Comparison of ENCODE assay signal across 9 cellular contexts in genomic region chr3:129975332-129976090, GRCh38. TPM values are rescaled to one million over a fixed set of nuclear protein-coding genes. Genes with fewer than 3 reads are reported as not detected.
A peak's percentile ranks its signal among the peaks of the same experiment; 100 is the strongest.
DNase-seq lines count a peak whose midpoint lies in the region; ATAC-seq and TF ChIP-seq lines count a peak whose summit lies in the region.
"Had no signal": no experiment of that assay in that cellular context is flagged by ENCODE, and none has a peak within 500 bp of the region (broad histone marks: within the 10 kb centered on the region; RNA-seq: fewer than 3 reads in every experiment).

No MANE protein-coding gene starts in this region.

- H3K4me1 Mint-ChIP-seq in mesothelial cell of epicardium = peaks cover 14% of the 10 kb centered on the region

- peak overlapping the region in 1 of 2 donors; percentile 39 for H3K4me3 ChIP-seq in right atrium auricular region
- no peak overlapping the region for H3K4me3 ChIP-seq in mammary epithelial cell (replicated peaks in 1 of 3; ENCODE audit: insufficient read depth in 1 of 3, low read depth in 2 of 3, low read length in 3 of 3)
- peak overlapping the region; percentile 20 to 31 for H3K4me3 ChIP-seq in vagina

- in situ Hi-C loops in mammary epithelial cell (cut with MboI; ENCODE audit: low sequenced_read_pairs in 2 of 2) = no loop called here

- H3K27ac ChIP-seq in right atrium auricular region = no peak overlapping the region
- H3K27ac ChIP-seq in mammary epithelial cell (ENCODE audit: insufficient read depth, low read depth, low read length) = no peak overlapping the region
- H3K27ac ChIP-seq in vagina = no peak overlapping the region

- DNase-seq in Right ventricle myocardium inferior (ENCODE audit: missing footprints) (peak; percentile 70), right atrium auricular region (ENCODE audit: low spot score) (no peak), mammary epithelial cell (no peak), mesothelial cell of epicardium (ENCODE audit: low spot score in 2 of 2, unreplicated experiment in 2 of 2) (no peak), vagina (ENCODE audit: extremely low spot score in 2 of 2) (no peak), kidney glomerular epithelial cell (lab: John Stamatoyannopoulos, UW) (no peak), superior temporal gyrus (ENCODE audit: extremely low spot score) (no peak)

- H4K20me1 ChIP-seq in mammary epithelial cell (ENCODE audit: insufficient read depth, low read length) = no peaks in the 10 kb centered on the region

- no peaks in the 10 kb centered on the region for H3K79me2 ChIP-seq in mammary epithelial cell (ENCODE audit: insufficient read depth, low read length)

- TF ChIP-seq POLR2A in vagina (IDR thresholded peaks at IDR 0.05) = no peak

- H2AFZ ChIP-seq in mammary epithelial cell (ENCODE audit: low read depth, low read length) = peak overlapping the region; percentile 42

- ATAC-seq in Right ventricle myocardium inferior = no peak
- no peak for ATAC-seq in GM21381 (IDR thresholded peaks at IDR 0.05; ENCODE audit: unreplicated experiment)

- TF ChIP-seq CTCF in right atrium auricular region (IDR thresholded peaks at IDR 0.05) (no peak), mammary epithelial cell (conservative IDR thresholded peaks at IDR 0.05 in 1 of 2, IDR thresholded peaks at IDR 0.05 in 1 of 2; ENCODE audit: extremely low read depth in 1 of 2, insufficient read depth in 1 of 2, low read depth in 1 of 2, low read length in 2 of 2) (peak in 1 of 2 donors; percentile 9), mesothelial cell of epicardium (IDR thresholded peaks at IDR 0.05; ENCODE audit: unreplicated experiment) (no peak), vagina (IDR thresholded peaks at IDR 0.05) (no peak)

- H3K9ac ChIP-seq in mammary epithelial cell (ENCODE audit: insufficient read depth, low read length) = no peak overlapping the region

- H3K27me3 ChIP-seq in right atrium auricular region (peaks cover 11 to 28% of the 10 kb centered on the region in 2 donors), mammary epithelial cell (ENCODE audit: insufficient read depth, low read length) (peaks cover 35% of the 10 kb centered on the region), vagina (no peaks in the 10 kb centered on the region)

- no peaks in the 10 kb centered on the region for H3K9me3 Mint-ChIP-seq in mesothelial cell of epicardium

- H3K9me3 ChIP-seq in right atrium auricular region (no peaks in the 10 kb centered on the region), mammary epithelial cell (replicated peaks; ENCODE audit: insufficient read depth, low read length) (no peaks in the 10 kb centered on the region), vagina (no peaks in the 10 kb centered on the region)

- no peak overlapping the region for H3K27ac Mint-ChIP-seq in mesothelial cell of epicardium

- H3K36me3 ChIP-seq in right atrium auricular region = no peaks in the 10 kb centered on the region
- no peaks in the 10 kb centered on the region for H3K36me3 ChIP-seq in mammary epithelial cell (ENCODE audit: insufficient read depth, low read length)
- no peaks in the 10 kb centered on the region for H3K36me3 ChIP-seq in vagina

- H3K36me3 Mint-ChIP-seq in mesothelial cell of epicardium = no peaks in the 10 kb centered on the region

- H3K4me1 ChIP-seq in right atrium auricular region (peaks cover 0 to 18% of the 10 kb centered on the region in 2 donors), mammary epithelial cell (ENCODE audit: insufficient read depth, low read length) (no peaks in the 10 kb centered on the region), vagina (peaks cover 19% of the 10 kb centered on the region)

- H3K4me2 ChIP-seq in mammary epithelial cell (ENCODE audit: insufficient read depth, low read depth, low read length) = peak overlapping the region; percentile 6

- peak overlapping the region; percentile 62 for H3K4me3 Mint-ChIP-seq in mesothelial cell of epicardium

- WGBS in mammary epithelial cell (ENCODE audit: low coverage, missing lambda C conversion rate) = 3% methylated on average over 41 of the region's 62 CpGs

- H3K27me3 Mint-ChIP-seq in mesothelial cell of epicardium (ENCODE audit: low read depth) = peaks cover 98% of the 10 kb centered on the region

- intact Hi-C loops in Right ventricle myocardium inferior (cut with DNase I) = no loop called here
- intact Hi-C loops in mammary epithelial cell (cut with micrococcal nuclease) = no loop called here
- intact Hi-C loops in vagina (cut with DNase I) = no loop called here

- CTCF ChIA-PET in mammary epithelial cell (lab: Charles Lee; ENCODE audit: low non-redundant PET) = no interaction called here

- no TSS peak for BruUV-seq in mammary epithelial cell (replicated peaks; lab: Mats Ljungman, UMichigan)

- dilution Hi-C loops in mammary epithelial cell (cut with HindIII; ENCODE audit: low sequenced_read_pairs) = no loop called here

RNA-seq across cellular contexts. Expression of gene TRH, which starts 1.0 kb away (rescaled TPM):
- total RNA-seq in Right ventricle myocardium inferior = not detected
- under 1 TPM in 1 of 2 donors, not detected in 1; 0.55 TPM for total RNA-seq in right atrium auricular region
- total RNA-seq in mammary epithelial cell = not detected
- not detected for polyA plus RNA-seq in mammary epithelial cell
- not detected for polyA minus RNA-seq in mammary epithelial cell
- total RNA-seq in mesothelial cell of epicardium = 0.13 to 0.38 TPM (median 0.31 TPM) in 3 replicates
- total RNA-seq in vagina = 1.2 TPM
- total RNA-seq: pulmonary artery endothelial cell had no signal

Comparison
In these comparisons a context has a peak if more than half of its experiments do, and no peak if none do; other contexts are left out.
1. H3K4me3 ChIP-seq: peak in vagina (2 of 2); none in mammary epithelial cell (0 of 3).